Comparison of ENCODE assay signal across 21 cellular contexts in genomic region chr15:34796847-34797246, GRCh38. TPM values are rescaled to one million over a fixed set of nuclear protein-coding genes. Genes with fewer than 3 reads are reported as not detected.
"Had no signal": no experiment of that assay in that cellular context is flagged by ENCODE, and none has a peak within 500 bp of the region (broad histone marks: within the 10 kb centered on the region; RNA-seq: fewer than 3 reads in every experiment).

No MANE protein-coding gene starts in this region.

- H3K4me1 ChIP-seq: foreskin keratinocyte, pancreas had no signal

- H3K9me3 ChIP-seq: adrenal gland, left lung, pancreas, sigmoid colon, thyroid gland had no signal

- H3K36me3 ChIP-seq: adrenal gland, left lung, pancreas, sigmoid colon, thyroid gland had no signal

- H3K27ac ChIP-seq: adrenal gland, epithelial cell of prostate, foreskin keratinocyte, left lung, pancreas, sigmoid colon, thyroid gland, VCaP had no signal

- H3K4me3 ChIP-seq: adrenal gland, left lung, pancreas, sigmoid colon, thyroid gland had no signal

- ATAC-seq: foreskin keratinocyte; left lung; naive thymus-derived CD4-positive, alpha-beta T cell; pancreas; stimulated activated naive B cell treated with anti-CD40 and anti-IgM and Interleukin-4, amounts not matched to agents 10 μg/mL and 1 μg/mL and 100 μg/mL, for 72 hours had no signal

- DNase-seq: activated CD4-positive, CD25-positive, alpha-beta regulatory T cell treated with anti-CD3 and anti-CD28 coated beads, Interleukin-2, amount 50 U/mL, for 72 hours; activated CD8-positive, alpha-beta memory T cell treated with anti-CD3 and anti-CD28 coated beads for 24 hours; activated gamma-delta T cell; adrenal gland; endodermal cell; foreskin keratinocyte; glutamatergic neuron; kidney; left lung; naive thymus-derived CD4-positive, alpha-beta T cell; pancreas; sigmoid colon; stimulated activated naive B cell treated with anti-CD40 and anti-IgM and Interleukin-4, amounts not matched to agents 10 μg/mL and 1 μg/mL and 100 μg/mL, for 72 hours; SW 1271; T-helper 2 cell; thyroid gland had no signal

RNA-seq across cellular contexts. Expression of gene ACTC1, which starts 1.5 kb away (rescaled TPM):
- total RNA-seq: foreskin keratinocyte; mononuclear cell; naive thymus-derived CD4-positive, alpha-beta T cell had no signal
- polyA plus RNA-seq: foreskin keratinocyte; naive thymus-derived CD4-positive, alpha-beta T cell had no signal

RNA-seq across cellular contexts. Expression of gene GJD2, which starts 42.0 kb away (rescaled TPM):
- total RNA-seq: endodermal cell; fibroblast of lung; foreskin keratinocyte; kidney; left lung; mononuclear cell; naive thymus-derived CD4-positive, alpha-beta T cell; thyroid gland had no signal
- polyA plus RNA-seq: fibroblast of lung; foreskin keratinocyte; naive thymus-derived CD4-positive, alpha-beta T cell; sigmoid colon; urinary bladder had no signal
